1 cellular context compared by ENCODE assay signal in genomic region chr1:173042806-173043205, GRCh38.
A peak's percentile ranks its signal among the peaks of the same experiment; 100 is the strongest.
TF ChIP-seq lines count a peak whose summit lies in the region.

No MANE protein-coding gene starts in this region.

TF ChIP-seq in H1, 55 proteins besides CTCF, POLR2A, EP300 and RAD21:
- TF ChIP-seq TEAD4 (IDR thresholded peaks at IDR 0.05; ENCODE audit: low read depth, low read length) (peak; percentile 17; the same call in 1 of the 2 replicates), KDM4A (IDR thresholded peaks at IDR 0.05; ENCODE audit: low read depth, low read length, severe bottlenecking) (no peak), ZNF274 (IDR thresholded peaks at IDR 0.05; ENCODE audit: borderline replicate concordance, extremely low read depth, low read length) (no peak), EGR1 (IDR thresholded peaks at IDR 0.05; ENCODE audit: borderline replicate concordance, low read depth, low read length) (no peak)
